1 cellular context compared by ENCODE assay signal in the genomic region with DNA sequence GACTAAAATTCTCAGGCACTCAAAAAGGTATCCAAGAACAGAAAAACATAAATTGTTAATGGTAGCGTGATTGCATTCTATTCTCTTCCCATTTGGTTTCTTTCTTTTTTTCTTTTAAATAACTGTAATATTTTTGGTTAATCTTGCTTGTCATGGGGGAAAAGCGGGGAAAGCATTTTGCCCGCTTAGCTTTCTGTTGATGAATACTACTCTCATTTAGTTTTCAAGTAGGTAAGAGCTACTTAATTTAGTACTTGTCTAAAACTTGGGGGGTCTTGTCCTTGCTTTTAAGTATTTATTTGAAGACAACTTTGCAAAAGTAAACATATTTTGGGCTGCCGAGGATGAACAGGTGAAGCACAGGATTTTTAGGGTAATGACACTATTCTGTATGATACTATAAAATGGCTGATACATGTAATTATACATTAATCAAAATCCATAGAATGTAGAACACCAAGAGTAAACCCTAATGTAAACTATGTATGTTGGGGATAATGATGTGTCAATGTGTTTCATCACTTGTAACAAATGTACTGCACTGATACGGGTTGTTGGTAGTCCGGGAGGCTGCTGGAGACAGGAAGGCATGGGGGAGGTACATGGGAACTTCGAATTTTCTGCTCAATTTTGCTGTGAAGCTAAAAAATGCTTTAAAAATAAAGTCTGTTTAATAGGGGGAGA.
TF ChIP-seq lines count a peak whose summit lies in the region.

No MANE protein-coding gene starts in this region.

TF ChIP-seq in WTC11, 78 proteins besides CTCF, POLR2A, EP300 and RAD21 (continued from another document):
- TF ChIP-seq, protein P1, sequence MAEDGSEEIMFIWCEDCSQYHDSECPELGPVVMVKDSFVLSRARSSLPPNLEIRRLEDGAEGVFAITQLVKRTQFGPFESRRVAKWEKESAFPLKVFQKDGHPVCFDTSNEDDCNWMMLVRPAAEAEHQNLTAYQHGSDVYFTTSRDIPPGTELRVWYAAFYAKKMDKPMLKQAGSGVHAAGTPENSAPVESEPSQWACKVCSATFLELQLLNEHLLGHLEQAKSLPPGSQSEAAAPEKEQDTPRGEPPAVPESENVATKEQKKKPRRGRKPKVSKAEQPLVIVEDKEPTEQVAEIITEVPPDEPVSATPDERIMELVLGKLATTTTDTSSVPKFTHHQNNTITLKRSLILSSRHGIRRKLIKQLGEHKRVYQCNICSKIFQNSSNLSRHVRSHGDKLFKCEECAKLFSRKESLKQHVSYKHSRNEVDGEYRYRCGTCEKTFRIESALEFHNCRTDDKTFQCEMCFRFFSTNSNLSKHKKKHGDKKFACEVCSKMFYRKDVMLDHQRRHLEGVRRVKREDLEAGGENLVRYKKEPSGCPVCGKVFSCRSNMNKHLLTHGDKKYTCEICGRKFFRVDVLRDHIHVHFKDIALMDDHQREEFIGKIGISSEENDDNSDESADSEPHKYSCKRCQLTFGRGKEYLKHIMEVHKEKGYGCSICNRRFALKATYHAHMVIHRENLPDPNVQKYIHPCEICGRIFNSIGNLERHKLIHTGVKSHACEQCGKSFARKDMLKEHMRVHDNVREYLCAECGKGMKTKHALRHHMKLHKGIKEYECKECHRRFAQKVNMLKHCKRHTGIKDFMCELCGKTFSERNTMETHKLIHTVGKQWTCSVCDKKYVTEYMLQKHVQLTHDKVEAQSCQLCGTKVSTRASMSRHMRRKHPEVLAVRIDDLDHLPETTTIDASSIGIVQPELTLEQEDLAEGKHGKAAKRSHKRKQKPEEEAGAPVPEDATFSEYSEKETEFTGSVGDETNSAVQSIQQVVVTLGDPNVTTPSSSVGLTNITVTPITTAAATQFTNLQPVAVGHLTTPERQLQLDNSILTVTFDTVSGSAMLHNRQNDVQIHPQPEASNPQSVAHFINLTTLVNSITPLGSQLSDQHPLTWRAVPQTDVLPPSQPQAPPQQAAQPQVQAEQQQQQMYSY (CRISPR knock-in tag; IDR thresholded peaks at IDR 0.05) = no peak
- TF ChIP-seq ZNF219 (CRISPR knock-in tag; IDR thresholded peaks at IDR 0.05; ENCODE audit: borderline replicate concordance) (no peak), NR3C1 (CRISPR knock-in tag; conservative IDR thresholded peaks at IDR 0.05; ENCODE audit: low read depth) (no peak), IRF1 (CRISPR knock-in tag; IDR thresholded peaks at IDR 0.05) (no peak), E2F4 (CRISPR knock-in tag; IDR thresholded peaks at IDR 0.05; ENCODE audit: borderline replicate concordance, low read depth) (no peak), ZNF396 (CRISPR knock-in tag; IDR thresholded peaks at IDR 0.05; ENCODE audit: borderline replicate concordance) (no peak)
